In the genomic region with DNA sequence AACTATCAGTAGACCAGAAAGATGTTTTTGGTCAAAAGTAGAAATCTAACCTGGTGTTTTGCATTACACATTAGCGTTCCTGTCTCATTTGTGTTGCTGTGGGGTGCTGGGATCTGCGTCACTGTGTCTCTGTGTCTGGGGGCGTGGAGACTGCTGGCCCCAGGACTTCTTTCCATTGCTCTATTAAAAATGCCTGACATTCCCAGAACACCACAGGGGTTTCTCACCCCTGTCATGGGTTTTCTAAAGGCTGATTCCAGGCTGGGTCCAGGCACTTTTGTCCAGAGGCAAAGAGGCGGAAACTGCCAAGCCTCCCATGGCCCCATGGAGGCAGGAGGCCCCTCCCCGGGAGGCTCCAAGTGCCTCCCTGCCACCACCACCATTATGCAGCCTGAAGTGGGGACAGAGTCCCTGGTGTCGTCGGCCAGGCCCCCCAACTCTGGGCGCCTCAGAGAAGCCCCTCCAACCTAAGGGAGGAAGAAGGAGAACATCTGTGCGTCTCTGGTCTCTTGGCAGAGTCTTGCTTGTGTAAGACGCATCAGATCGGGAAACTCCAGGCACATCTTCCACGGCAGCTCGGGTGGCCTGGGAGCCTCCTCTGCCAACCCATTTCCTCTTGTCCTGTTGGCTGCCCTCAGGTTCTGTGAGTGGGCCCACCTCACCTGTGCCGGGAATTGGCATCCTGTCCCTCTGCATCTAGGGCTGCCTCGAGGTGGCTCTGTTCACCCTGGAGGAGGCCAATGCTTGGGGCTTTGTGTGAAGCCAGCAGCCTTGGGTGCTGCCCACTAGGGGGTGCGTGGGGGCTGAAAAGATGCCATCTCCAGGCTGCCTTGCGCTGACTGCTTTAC, we compare ENCODE assay signal across 9 cellular contexts. TPM values are rescaled to one million over a fixed set of nuclear protein-coding genes. Genes with fewer than 3 reads are reported as not detected.
DNase-seq lines count a peak whose midpoint lies in the region; ATAC-seq and TF ChIP-seq lines count a peak whose summit lies in the region.
"Had no signal": no experiment of that assay in that cellular context is flagged by ENCODE, and none has a peak within 500 bp of the region (broad histone marks: within the 10 kb centered on the region; RNA-seq: fewer than 3 reads in every experiment).

No MANE protein-coding gene starts in this region.

- H3K9ac ChIP-seq in trophoblast cell (ENCODE audit: low read length), result no peak overlapping the region

- H2AFZ ChIP-seq in trophoblast cell (ENCODE audit: insufficient read depth, low read length, poor library complexity), result no peak overlapping the region

- H3K18ac ChIP-seq in trophoblast cell (ENCODE audit: low read length), result peak overlapping the region; percentile 12

- no peaks in the 10 kb centered on the region for H3K27me3 ChIP-seq in trophoblast cell (ENCODE audit: insufficient read depth, low read length)

- TF ChIP-seq POLR2A in GM18505 (IDR thresholded peaks at IDR 0.05; ENCODE audit: borderline replicate concordance, extremely low read depth, insufficient read depth, insufficient read length), result no peak

- no peaks in the 10 kb centered on the region for H3K36me3 ChIP-seq in trophoblast cell (ENCODE audit: control insufficient read depth in 1 of 2, insufficient read depth in 2 of 2, low read length in 2 of 2)
- H3K36me3 ChIP-seq: thoracic aorta had no signal

- H3K4me2 ChIP-seq in trophoblast cell (ENCODE audit: low read length), result no peak overlapping the region

- H4K12ac ChIP-seq in trophoblast cell (ENCODE audit: low read depth, low read length), result no peak overlapping the region

- H3K27ac ChIP-seq in coronary artery (no peak overlapping the region), trophoblast cell (ENCODE audit: low read depth, low read length) (peak overlapping the region; percentile 26)
- H3K27ac ChIP-seq: thoracic aorta had no signal

- H3K4me1 ChIP-seq in trophoblast cell (ENCODE audit: control insufficient read depth in 1 of 2, insufficient read depth in 2 of 2, low read length in 2 of 2), result peaks cover 28% of the 10 kb centered on the region in 2 experiments

- H3K79me2 ChIP-seq in trophoblast cell (ENCODE audit: control insufficient read depth, insufficient read depth, low read length, poor library complexity), result peaks cover 5% of the 10 kb centered on the region

- WGBS in trophoblast cell (ENCODE audit: extremely low coverage, insufficient coverage, insufficient read length), result no CpG with 5 or more reads among the region's 17 CpGs

- peak overlapping the region; percentile 15 for H2BK120ac ChIP-seq in trophoblast cell (ENCODE audit: insufficient read depth, low read length, poor library complexity)

- H2BK12ac ChIP-seq in trophoblast cell (ENCODE audit: low read length), result peak overlapping the region; percentile 24

- H3K4ac ChIP-seq in trophoblast cell (ENCODE audit: low read depth, low read length), result no peak overlapping the region

- peaks cover 24% of the 10 kb centered on the region for H3K79me1 ChIP-seq in trophoblast cell (ENCODE audit: low read length)

- H4K8ac ChIP-seq in trophoblast cell (ENCODE audit: low read depth, low read length), result peak overlapping the region; percentile 24

- H3K4me3 ChIP-seq in coronary artery (no peak overlapping the region), trophoblast cell (ENCODE audit: low read depth, low read length) (no peak overlapping the region)
- H3K4me3 ChIP-seq: thoracic aorta had no signal

- no peak for ATAC-seq in GM18505 (IDR thresholded peaks at IDR 0.05; ENCODE audit: unreplicated experiment)

- peak overlapping the region; percentile 73 for H4K91ac ChIP-seq in trophoblast cell (ENCODE audit: low read depth, low read length)

- DNase-seq in AG08396 (ENCODE audit: low spot score) (peak; percentile 77), NCI-H526 (lab: John Stamatoyannopoulos, UW) (peak; percentile 70 to 87), coronary artery (ENCODE audit: low spot score) (peak; percentile 62), trophoblast cell (peak in 1 of 2 donors; percentile 19)
- no peak for DNase-seq in activated CD4-positive, CD25-positive, alpha-beta regulatory T cell treated with anti-CD3 and anti-CD28 coated beads, Interleukin-2, amount 50 U/mL, for 72 hours
- DNase-seq in activated effector memory CD4-positive, alpha-beta T cell treated with anti-CD3 and anti-CD28 coated beads, Interleukin-2, amount 50 U/mL, for 16 hours, result no peak

- peak; percentile 77 for TF ChIP-seq CTCF in GM12872 (IDR thresholded peaks at IDR 0.05; ENCODE audit: insufficient read depth, low read depth, low read length)
- TF ChIP-seq CTCF in coronary artery (IDR thresholded peaks at IDR 0.05), result no peak

- peak overlapping the region; percentile 18 for H2BK5ac ChIP-seq in trophoblast cell (ENCODE audit: low read depth, low read length, poor library complexity)

- H2AK5ac ChIP-seq in trophoblast cell (ENCODE audit: low read length), result peak overlapping the region; percentile 49

- no peak overlapping the region for H3K23ac ChIP-seq in trophoblast cell (ENCODE audit: low read length)

- peaks cover 2% of the 10 kb centered on the region for H3K9me3 ChIP-seq in trophoblast cell (ENCODE audit: insufficient read depth, low read depth, low read length)
- H3K9me3 ChIP-seq: thoracic aorta had no signal

- peak overlapping the region; percentile 22 for H3K14ac ChIP-seq in trophoblast cell (ENCODE audit: low read length)

RNA-seq across cellular contexts. Expression of gene PLEKHG4B, which starts 13.8 kb away (rescaled TPM):
- 36.7 and 38.3 TPM in 2 replicates for polyA plus RNA-seq in trophoblast cell (2013)

Comparison
In these comparisons a context has a peak if more than half of its experiments do, and no peak if none do; other contexts are left out.
1. DNase-seq: peak in AG08396 (single experiment), NCI-H526 (2 of 2) and coronary artery (single experiment); none in activated CD4-positive, CD25-positive, alpha-beta regulatory T cell treated with anti-CD3 and anti-CD28 coated beads, Interleukin-2, amount 50 U/mL, for 72 hours (single experiment) and activated effector memory CD4-positive, alpha-beta T cell treated with anti-CD3 and anti-CD28 coated beads, Interleukin-2, amount 50 U/mL, for 16 hours (single experiment).